Comparison of ENCODE assay signal across 1 cellular context in genomic region chr15:58980351-58980939, GRCh38.
TF ChIP-seq lines count a peak whose summit lies in the region.

No MANE protein-coding gene starts in this region.

TF ChIP-seq in K562, 482 proteins besides CTCF, POLR2A, EP300 and RAD21 (continued from another document):
- TF ChIP-seq, protein P1, sequence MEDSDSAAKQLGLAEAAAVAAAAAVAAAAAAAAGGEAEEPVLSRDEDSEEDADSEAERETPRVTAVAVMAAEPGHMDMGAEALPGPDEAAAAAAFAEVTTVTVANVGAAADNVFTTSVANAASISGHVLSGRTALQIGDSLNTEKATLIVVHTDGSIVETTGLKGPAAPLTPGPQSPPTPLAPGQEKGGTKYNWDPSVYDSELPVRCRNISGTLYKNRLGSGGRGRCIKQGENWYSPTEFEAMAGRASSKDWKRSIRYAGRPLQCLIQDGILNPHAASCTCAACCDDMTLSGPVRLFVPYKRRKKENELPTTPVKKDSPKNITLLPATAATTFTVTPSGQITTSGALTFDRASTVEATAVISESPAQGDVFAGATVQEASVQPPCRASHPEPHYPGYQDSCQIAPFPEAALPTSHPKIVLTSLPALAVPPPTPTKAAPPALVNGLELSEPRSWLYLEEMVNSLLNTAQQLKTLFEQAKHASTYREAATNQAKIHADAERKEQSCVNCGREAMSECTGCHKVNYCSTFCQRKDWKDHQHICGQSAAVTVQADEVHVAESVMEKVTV (CRISPR knock-in tag; IDR thresholded peaks at IDR 0.05): peak; percentile 57
- TF ChIP-seq CEBPG (CRISPR knock-in tag; IDR thresholded peaks at IDR 0.05) (no peak), CEBPG (tag; conservative IDR thresholded peaks at IDR 0.05 in 1 of 2, IDR thresholded peaks at IDR 0.05 in 1 of 2) (peak; percentile 21 to 83; a peak in 2 of 4 replicates)
